ENCODE assay signal across 9 cellular contexts in the genomic region with DNA sequence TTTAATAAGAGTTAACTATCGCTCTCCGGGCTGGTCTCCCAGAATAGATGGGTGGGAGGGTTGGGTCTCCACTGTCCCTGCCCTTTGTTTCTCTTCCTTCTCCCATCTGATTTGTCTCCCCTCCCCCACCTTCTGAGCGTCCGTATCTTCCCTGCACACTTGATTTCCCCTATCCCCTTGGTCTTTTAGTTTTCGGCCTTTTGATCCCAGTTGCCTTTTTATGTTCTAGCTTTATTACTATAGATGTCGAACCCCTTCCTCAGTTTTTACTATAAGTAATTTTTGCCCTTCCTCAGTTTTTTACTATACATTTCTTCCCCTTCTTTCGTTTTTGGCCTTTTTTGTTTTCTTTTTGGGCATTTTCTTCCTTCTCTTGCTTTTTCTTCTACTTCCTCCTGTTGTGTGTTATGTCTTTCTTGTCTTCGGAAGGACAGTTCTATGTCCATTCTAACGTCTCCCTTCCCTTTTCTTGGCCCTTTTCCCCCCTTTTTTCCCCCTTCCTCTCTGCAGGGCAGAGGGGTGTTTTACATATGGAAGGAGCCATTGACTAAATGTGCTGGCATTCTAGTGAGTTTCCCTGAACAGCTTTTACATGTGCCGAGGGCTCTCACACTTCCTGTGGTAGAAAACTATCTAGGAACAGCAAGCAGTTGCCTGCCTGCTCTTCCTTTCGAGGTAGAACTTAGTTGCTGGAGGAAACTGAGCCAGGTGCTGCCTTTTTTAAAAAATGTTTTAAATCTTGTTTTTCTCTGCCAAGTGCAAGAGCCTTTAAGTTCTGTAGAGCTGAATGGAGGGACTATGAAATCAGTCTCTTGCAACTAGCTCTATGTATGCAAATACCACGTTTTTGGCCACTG. TPM values are rescaled to one million over a fixed set of nuclear protein-coding genes. Genes with fewer than 3 reads are reported as not detected.
A peak's percentile ranks its signal among the peaks of the same experiment; 100 is the strongest.
DNase-seq lines count a peak whose midpoint lies in the region; ATAC-seq, FAIRE-seq and TF ChIP-seq lines count a peak whose summit lies in the region.
"Had no signal": no experiment of that assay in that cellular context is flagged by ENCODE, and none has a peak within 500 bp of the region (broad histone marks: within the 10 kb centered on the region; RNA-seq: fewer than 3 reads in every experiment).

No MANE protein-coding gene starts in this region.

- H3K36me3 Mint-ChIP-seq in activated T-helper 17 cell treated with anti-CD3 and anti-CD28 coated beads, Interleukin-2, amount 50 U/mL, for 72 hours (ENCODE audit: low read depth): no peaks in the 10 kb centered on the region

- H3K27me3 ChIP-seq in AG04450 (ENCODE audit: control insufficient read depth, insufficient read depth, low read length) (no peaks in the 10 kb centered on the region), kidney epithelial cell (ENCODE audit: control insufficient read depth, insufficient read depth, low read length) (no peaks in the 10 kb centered on the region)

- CTCF ChIA-PET in AG04450 (lab: Charles Lee): interaction anchor here (1.7 kb wide), 1 partner anchor 13 kb away, joined by 8 read pairs; no protein-coding TSS in a partner anchor

- H3K27ac Mint-ChIP-seq in activated T-helper 17 cell treated with anti-CD3 and anti-CD28 coated beads, Interleukin-2, amount 50 U/mL, for 72 hours: no peak overlapping the region

- H3K4me3 Mint-ChIP-seq in activated T-helper 17 cell treated with anti-CD3 and anti-CD28 coated beads, Interleukin-2, amount 50 U/mL, for 72 hours: peak overlapping the region; percentile 18

- H3K4me3 ChIP-seq in AG04450 (ENCODE audit: low read depth, low read length) (peak overlapping the region; percentile 77), GM12865 (ENCODE audit: low read depth, low read length) (no peak overlapping the region), kidney epithelial cell (ENCODE audit: low read depth, low read length) (peak overlapping the region; percentile 80)

- H3K27ac ChIP-seq in AG04450 (ENCODE audit: low read depth, low read length): peak overlapping the region; percentile 75
- H3K27ac ChIP-seq: WERI-Rb-1 had no signal

- H3K4me1 Mint-ChIP-seq in activated T-helper 17 cell treated with anti-CD3 and anti-CD28 coated beads, Interleukin-2, amount 50 U/mL, for 72 hours: peaks cover 11% of the 10 kb centered on the region

- no peaks in the 10 kb centered on the region for H3K36me3 ChIP-seq in kidney epithelial cell (ENCODE audit: control insufficient read depth, insufficient read depth, low read length)

- H3K27me3 Mint-ChIP-seq in activated T-helper 17 cell treated with anti-CD3 and anti-CD28 coated beads, Interleukin-2, amount 50 U/mL, for 72 hours: peaks cover 42% of the 10 kb centered on the region

- POLR2A ChIA-PET in AG04450 (lab: Yijun Ruan, JAX): no interaction called here

- DNase-seq in AG04450 (ENCODE audit: low read depth, low spot score) (no peak), GM12865 (ENCODE audit: low read depth) (peak; percentile 8), kidney epithelial cell (ENCODE audit: low read depth) (no peak), D721Med (ENCODE audit: insufficient read length, low spot score) (no peak)
- DNase-seq: WERI-Rb-1 had no signal

- TF ChIP-seq CTCF in AG04450 (IDR thresholded peaks at IDR 0.05; ENCODE audit: low read depth, low read length) (no peak), GM12865 (IDR thresholded peaks at IDR 0.05; ENCODE audit: insufficient read depth, low read depth, low read length, missing control alignments) (no peak), kidney epithelial cell (IDR thresholded peaks at IDR 0.05; ENCODE audit: insufficient read depth, low read length, poor library complexity, severe bottlenecking) (no peak), D721Med (IDR thresholded peaks at IDR 0.05; ENCODE audit: insufficient read depth, missing control alignments) (no peak)

- ATAC-seq in activated T-helper 17 cell treated with anti-CD3 and anti-CD28 coated beads, Interleukin-2, amount 50 U/mL, for 72 hours (replicated peaks): no peak
- ATAC-seq in HG03439 (IDR thresholded peaks at IDR 0.05; ENCODE audit: unreplicated experiment) (no peak), HG03108 (IDR thresholded peaks at IDR 0.05; ENCODE audit: unreplicated experiment) (no peak), HG03097 (IDR thresholded peaks at IDR 0.05; ENCODE audit: low FRiP score, unreplicated experiment) (no peak)

- H3K9me3 Mint-ChIP-seq in activated T-helper 17 cell treated with anti-CD3 and anti-CD28 coated beads, Interleukin-2, amount 50 U/mL, for 72 hours: no peaks in the 10 kb centered on the region

- no peaks in the 10 kb centered on the region for H3K9me3 ChIP-seq in AG04450 (ENCODE audit: control insufficient read depth, insufficient read depth, low read length)

- no peak for FAIRE-seq in D721Med (lab: Jason Lieb, UNC)

RNA-seq across cellular contexts. Expression of gene TET1, which starts 2.8 kb away (rescaled TPM):
- 2.4 and 3.4 TPM in 2 replicates for polyA plus RNA-seq in AG04450 (2011; rRNA removed)
- 10.4 and 14.7 TPM in 2 replicates for polyA minus RNA-seq in AG04450 (2011; rRNA and poly(A)+ RNA removed)
- total RNA-seq in activated T-helper 17 cell treated with anti-CD3 and anti-CD28 coated beads, Interleukin-2, amount 50 U/mL, for 72 hours: under 1 TPM; 0.86 to 0.87 TPM
- 1.2 and 2.1 TPM in 2 replicates for total RNA-seq in kidney epithelial cell

RNA-seq across cellular contexts. Expression of gene SLC25A16, which starts 35.6 kb away (rescaled TPM):
- polyA plus RNA-seq in AG04450 (2011; rRNA removed): 13.8 and 21.2 TPM in 2 replicates
- polyA minus RNA-seq in AG04450 (2011; rRNA and poly(A)+ RNA removed): 25.3 and 42.3 TPM in 2 replicates
- 10 to 100 TPM; 16.6 to 17.0 TPM for total RNA-seq in activated T-helper 17 cell treated with anti-CD3 and anti-CD28 coated beads, Interleukin-2, amount 50 U/mL, for 72 hours
- 17.1 and 17.7 TPM in 2 replicates for total RNA-seq in kidney epithelial cell
